Comparison of ENCODE assay signal across 2 cellular contexts in the genomic region with DNA sequence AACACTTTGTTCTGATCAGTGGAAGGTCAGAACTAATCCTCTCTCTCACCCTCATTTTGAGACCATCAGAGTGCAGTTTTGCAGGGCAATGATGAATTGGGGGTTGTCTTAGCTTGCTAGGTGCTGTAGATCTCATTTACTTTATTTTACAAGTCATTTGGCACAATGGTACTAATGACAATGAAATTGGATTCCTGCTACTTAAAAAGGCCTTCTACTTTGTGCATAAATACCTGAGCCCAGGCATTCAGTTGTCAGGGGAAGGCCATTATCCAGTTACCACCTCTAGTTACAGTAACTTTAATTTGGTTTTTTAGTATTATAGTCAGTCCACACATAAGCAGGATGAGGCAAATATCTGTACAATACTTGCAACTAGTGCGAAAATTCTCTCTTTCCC.
TF ChIP-seq lines count a peak whose summit lies in the region.

No MANE protein-coding gene starts in this region.

TF ChIP-seq in GM23338, 12 proteins besides CTCF, POLR2A, EP300 and RAD21 (continued from another document):
- no peak for TF ChIP-seq ZNF114 (CRISPR knock-in tag; IDR thresholded peaks at IDR 0.05)

TF ChIP-seq in WTC11, 78 proteins besides CTCF, POLR2A, EP300 and RAD21 (continued from another document):
- TF ChIP-seq, protein P1, sequence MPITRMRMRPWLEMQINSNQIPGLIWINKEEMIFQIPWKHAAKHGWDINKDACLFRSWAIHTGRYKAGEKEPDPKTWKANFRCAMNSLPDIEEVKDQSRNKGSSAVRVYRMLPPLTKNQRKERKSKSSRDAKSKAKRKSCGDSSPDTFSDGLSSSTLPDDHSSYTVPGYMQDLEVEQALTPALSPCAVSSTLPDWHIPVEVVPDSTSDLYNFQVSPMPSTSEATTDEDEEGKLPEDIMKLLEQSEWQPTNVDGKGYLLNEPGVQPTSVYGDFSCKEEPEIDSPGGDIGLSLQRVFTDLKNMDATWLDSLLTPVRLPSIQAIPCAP (CRISPR knock-in tag; IDR thresholded peaks at IDR 0.05), result no peak
- no peak for TF ChIP-seq JUN (CRISPR knock-in tag; IDR thresholded peaks at IDR 0.05)
